Comparison of ENCODE assay signal across 23 cellular contexts in the genomic region with DNA sequence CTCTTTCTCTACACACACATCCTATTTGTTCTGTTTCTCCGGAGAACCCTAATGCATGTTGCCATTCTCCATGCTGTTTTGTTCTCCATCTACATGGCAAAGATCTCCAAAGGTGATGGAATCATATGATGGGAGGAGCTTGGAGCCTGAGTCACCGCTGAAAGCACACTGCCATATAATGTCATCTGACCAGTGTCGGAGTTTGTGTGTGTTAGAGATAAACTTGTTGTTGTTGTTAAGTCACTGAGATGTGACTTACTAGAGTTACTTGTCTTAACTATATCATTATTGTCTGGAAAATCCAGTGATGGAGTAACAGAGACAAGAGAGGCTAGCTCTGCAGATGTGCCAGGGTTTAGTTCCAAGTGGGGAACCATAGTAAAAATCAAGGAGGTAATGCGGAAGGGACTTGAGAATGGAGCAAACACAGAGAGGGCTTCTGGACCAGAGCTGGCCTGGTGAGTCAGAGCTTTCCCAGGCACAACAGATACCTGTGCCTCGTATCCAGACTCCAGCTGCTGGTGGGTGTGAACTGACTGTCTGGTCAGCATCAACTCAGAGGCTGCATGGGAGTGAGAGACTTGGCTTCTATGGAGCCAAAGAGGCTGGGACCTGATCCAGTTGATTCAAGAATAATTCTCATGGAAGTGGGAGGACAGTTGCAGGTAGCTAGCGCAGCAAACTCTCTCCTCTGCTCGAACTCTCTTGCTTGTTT. TPM values are rescaled to one million over a fixed set of nuclear protein-coding genes. Genes with fewer than 3 reads are reported as not detected.
"Had no signal": no experiment of that assay in that cellular context is flagged by ENCODE, and none has a peak within 500 bp of the region (broad histone marks: within the 10 kb centered on the region; RNA-seq: fewer than 3 reads in every experiment).

No MANE protein-coding gene starts in this region.

- H3K4me1 Mint-ChIP-seq: activated CD4-positive, alpha-beta T cell treated with anti-CD3 and anti-CD28 coated beads, Interleukin-2, amount 10 ng/mL, durations not matched to agents 7 days and 5 days; activated naive CD4-positive, alpha-beta T cell treated with anti-CD3 and anti-CD28 coated beads, Interleukin-2, amount 10 ng/mL, durations not matched to agents 7 days and 5 days; activated naive CD8-positive, alpha-beta T cell treated with anti-CD3 and anti-CD28 coated beads, Interleukin-2, amount 50 U/mL, for 24 hours had no signal

- H3K4me1 ChIP-seq: left lung, tibial artery had no signal

- H3K4me3 Mint-ChIP-seq: activated CD4-positive, alpha-beta T cell treated with anti-CD3 and anti-CD28 coated beads, Interleukin-2, amount 10 ng/mL, durations not matched to agents 7 days and 5 days; activated naive CD4-positive, alpha-beta T cell treated with anti-CD3 and anti-CD28 coated beads, Interleukin-2, amount 10 ng/mL, durations not matched to agents 7 days and 5 days; activated naive CD8-positive, alpha-beta T cell treated with anti-CD3 and anti-CD28 coated beads, Interleukin-2, amount 50 U/mL, for 24 hours had no signal

- H3K27me3 ChIP-seq: left lung had no signal

- H3K36me3 Mint-ChIP-seq: activated naive CD4-positive, alpha-beta T cell treated with anti-CD3 and anti-CD28 coated beads, Interleukin-2, amount 10 ng/mL, durations not matched to agents 7 days and 5 days had no signal

- H3K36me3 ChIP-seq: esophagus squamous epithelium, left lung, tibial artery had no signal

- H3K9me3 ChIP-seq: esophagus squamous epithelium, left lung, tibial artery had no signal

- DNase-seq: activated CD4-positive, alpha-beta T cell treated with anti-CD3 and anti-CD28 coated beads, Interleukin-2, amount 10 ng/mL, durations not matched to agents 7 days and 5 days; activated CD8-positive, alpha-beta memory T cell treated with anti-CD3 and anti-CD28 coated beads, Interleukin-2, amount 50 U/mL, for 4 hours; activated effector memory CD4-positive, alpha-beta T cell treated with Interleukin-2 at 50 U/mL for 16 hours; activated naive CD4-positive, alpha-beta T cell treated with anti-CD3 and anti-CD28 coated beads, Interleukin-2, amount 10 ng/mL, durations not matched to agents 7 days and 5 days; activated naive CD8-positive, alpha-beta T cell treated with anti-CD3 and anti-CD28 coated beads, Interleukin-2, amount 50 U/mL, for 24 hours; activated T-cell treated with anti-CD3 and anti-CD28 coated beads, Interleukin-2, amount 50 U/mL, for 48 hours; aorta; cerebellar nuclear complex; cortex of kidney; effector CD4-positive, alpha-beta T cell; esophagus squamous epithelium; foreskin melanocyte; kidney; left lung; occipital lobe; stimulated activated naive CD8-positive, alpha-beta T cell treated with anti-CD3 and anti-CD28 coated beads, Interleukin-15, Interleukin-2, amounts not matched to agents 100 U/mL and 50 U/mL, for 24 hours; substantia nigra; tibial artery had no signal

- H3K27ac Mint-ChIP-seq: activated CD4-positive, alpha-beta T cell treated with anti-CD3 and anti-CD28 coated beads, Interleukin-2, amount 10 ng/mL, durations not matched to agents 7 days and 5 days; activated naive CD4-positive, alpha-beta T cell treated with anti-CD3 and anti-CD28 coated beads, Interleukin-2, amount 10 ng/mL, durations not matched to agents 7 days and 5 days; activated naive CD8-positive, alpha-beta T cell treated with anti-CD3 and anti-CD28 coated beads, Interleukin-2, amount 50 U/mL, for 24 hours; progenitor cell of endocrine pancreas had no signal

- H3K4me3 ChIP-seq: esophagus squamous epithelium, left lung, tibial artery had no signal

- H3K9me3 Mint-ChIP-seq: activated CD4-positive, alpha-beta T cell treated with anti-CD3 and anti-CD28 coated beads, Interleukin-2, amount 10 ng/mL, durations not matched to agents 7 days and 5 days; activated naive CD4-positive, alpha-beta T cell treated with anti-CD3 and anti-CD28 coated beads, Interleukin-2, amount 10 ng/mL, durations not matched to agents 7 days and 5 days; activated naive CD8-positive, alpha-beta T cell treated with anti-CD3 and anti-CD28 coated beads, Interleukin-2, amount 50 U/mL, for 24 hours had no signal

- H3K27ac ChIP-seq: esophagus squamous epithelium, left lung, tibial artery had no signal

- ATAC-seq: activated naive CD8-positive, alpha-beta T cell treated with anti-CD3 and anti-CD28 coated beads, Interleukin-2, amount 50 U/mL, for 24 hours; left lung; stimulated activated naive CD8-positive, alpha-beta T cell treated with anti-CD3 and anti-CD28 coated beads, Interleukin-15, Interleukin-2, amounts not matched to agents 100 U/mL and 50 U/mL, for 24 hours had no signal

RNA-seq across cellular contexts. Expression of gene CCKAR, which starts 30.6 kb away (rescaled TPM):
- total RNA-seq: activated CD4-positive, alpha-beta T cell treated with anti-CD3 and anti-CD28 coated beads, Interleukin-2, amount 10 ng/mL, durations not matched to agents 7 days and 5 days; aorta; esophagus squamous epithelium; kidney; left lung; lung microvascular endothelial cell; occipital lobe; skeletal muscle tissue; T-helper 1 cell treated with Interleukin-12 subunit alpha and Interleukin-12 subunit beta and Interleukin-4 antibody, amounts not matched to agents 30 ng/mL and 1 ng/mL, for 36 hours had no signal
- polyA plus RNA-seq: aorta, neural cell had no signal
